Comparison of ENCODE assay signal across 28 cellular contexts in genomic region chr4:8542776-8543525, GRCh38. TPM values are rescaled to one million over a fixed set of nuclear protein-coding genes. Genes with fewer than 3 reads are reported as not detected.
DNase-seq lines count a peak whose midpoint lies in the region; ATAC-seq and TF ChIP-seq lines count a peak whose summit lies in the region.
"Had no signal": no experiment of that assay in that cellular context is flagged by ENCODE, and none has a peak within 500 bp of the region (broad histone marks: within the 10 kb centered on the region; RNA-seq: fewer than 3 reads in every experiment).

No MANE protein-coding gene starts in this region.

- no peak overlapping the region for H3K4me3 ChIP-seq in upper lobe of right lung
- H3K4me3 ChIP-seq: A549, adrenal gland, GM23338, skin epidermis, uterus had no signal

- peak; percentile 11 for DNase-seq in left ventricle myocardium superior
- no peak for DNase-seq in Right ventricle myocardium inferior (ENCODE audit: missing footprints)
- peak; percentile 96 for DNase-seq in RPMI7951 (ENCODE audit: low read depth)
- peak; percentile 8 for DNase-seq in iPS-NIHi11 (ENCODE audit: low spot score)
- peak; percentile 52 for DNase-seq in upper lobe of right lung
- no peak for DNase-seq in left lobe of liver (ENCODE audit: low spot score)
- DNase-seq: activated CD4-positive, CD25-positive, alpha-beta regulatory T cell treated with anti-CD3 and anti-CD28 coated beads, Interleukin-2, amount 50 U/mL, for 72 hours; activated CD8-positive, alpha-beta T cell treated with anti-CD3 and anti-CD28 coated beads, Interleukin-2, amount 10 ng/mL, durations not matched to agents 7 days and 5 days; activated gamma-delta T cell treated with Interleukin-2 at 50 U/mL for 16 hours; activated T-cell treated with anti-CD3 and anti-CD28 coated beads for 4 hours; C1 segment of cervical spinal cord; KBM-7; kidney glomerular epithelial cell; NCI-H1417 treated with DMSO at 0.1 percent for 48 hours; NCI-H2081 treated with DMSO at 0.1 percent for 48 hours; NCI-H82; SHP77 treated with DMSO at 0.1 percent for 48 hours; stimulated activated CD4-positive, alpha-beta T cell treated with anti-CD3 and anti-CD28 coated beads, Interleukin-1b, Interleukin-23, amount 100 ng/mL, for 48 hours; uterus had no signal

- H3K4me1 ChIP-seq in upper lobe of right lung = no peaks in the 10 kb centered on the region
- H3K4me1 ChIP-seq: adrenal gland, uterus had no signal

- H3K36me3 ChIP-seq in upper lobe of right lung = no peaks in the 10 kb centered on the region
- H3K36me3 ChIP-seq: adrenal gland, uterus had no signal

- H3K9me3 ChIP-seq in upper lobe of right lung = no peaks in the 10 kb centered on the region
- H3K9me3 ChIP-seq: A549, adrenal gland, uterus had no signal

- no peak for ATAC-seq in left ventricle myocardium superior
- ATAC-seq in Right ventricle myocardium inferior = no peak
- ATAC-seq in upper lobe of right lung = no peak
- ATAC-seq in HG02610 (IDR thresholded peaks at IDR 0.05; ENCODE audit: unreplicated experiment) = no peak
- no peak for ATAC-seq in left lobe of liver
- ATAC-seq in HG02623 (IDR thresholded peaks at IDR 0.05; ENCODE audit: unreplicated experiment) = no peak
- ATAC-seq: A549; activated CD8-positive, alpha-beta T cell treated with anti-CD3 and anti-CD28 coated beads, Interleukin-2, amount 10 ng/mL, durations not matched to agents 7 days and 5 days; GM23338 had no signal

- no peaks in the 10 kb centered on the region for H3K27me3 ChIP-seq in upper lobe of right lung
- H3K27me3 ChIP-seq: adrenal gland, uterus had no signal

- intact Hi-C loops in left ventricle myocardium superior (cut with micrococcal nuclease) (no loop called here), Right ventricle myocardium inferior (cut with DNase I) (no loop called here), upper lobe of right lung (cut with DNase I) (no loop called here)

- no peak overlapping the region for H3K27ac ChIP-seq in upper lobe of right lung
- H3K27ac ChIP-seq: A549, adrenal gland, skin epidermis, uterus had no signal

- no peak for TF ChIP-seq CTCF in upper lobe of right lung (IDR thresholded peaks at IDR 0.05)

RNA-seq across cellular contexts. Expression of gene GPR78, which starts 37.2 kb away (rescaled TPM):
- total RNA-seq in left ventricle myocardium superior (not detected), Right ventricle myocardium inferior (not detected), upper lobe of right lung (0.23 TPM), left lobe of liver (not detected)
- total RNA-seq in RPMI7951 (2014; rRNA removed; shearing (Covaris generic)) = 0.10 TPM in 1 of 2 replicates, not detected in the other
- total RNA-seq: activated CD8-positive, alpha-beta T cell treated with anti-CD3 and anti-CD28 coated beads, Interleukin-2, amount 10 ng/mL, durations not matched to agents 7 days and 5 days; G401; glomerular endothelial cell; pulmonary artery endothelial cell had no signal

RNA-seq across cellular contexts. Expression of gene CPZ, which starts 49.6 kb away (rescaled TPM):
- total RNA-seq in left ventricle myocardium superior = 1.2 TPM
- 0.41 TPM for total RNA-seq in Right ventricle myocardium inferior
- total RNA-seq in RPMI7951 (2014; rRNA removed; shearing (Covaris generic)) = 4.0 and 7.1 TPM in 2 replicates
- 6.7 TPM for total RNA-seq in upper lobe of right lung
- total RNA-seq in left lobe of liver = 0.45 TPM
- total RNA-seq: G401, pulmonary artery endothelial cell had no signal

Comparison
In these comparisons a context has a peak if more than half of its experiments do, and no peak if none do; other contexts are left out.
1. DNase-seq: peak in left ventricle myocardium superior (single experiment), RPMI7951 (single experiment), iPS-NIHi11 (single experiment) and upper lobe of right lung (single experiment); none in Right ventricle myocardium inferior (single experiment) and left lobe of liver (single experiment).